ENCODE assay signal across 8 cellular contexts in the genomic region with DNA sequence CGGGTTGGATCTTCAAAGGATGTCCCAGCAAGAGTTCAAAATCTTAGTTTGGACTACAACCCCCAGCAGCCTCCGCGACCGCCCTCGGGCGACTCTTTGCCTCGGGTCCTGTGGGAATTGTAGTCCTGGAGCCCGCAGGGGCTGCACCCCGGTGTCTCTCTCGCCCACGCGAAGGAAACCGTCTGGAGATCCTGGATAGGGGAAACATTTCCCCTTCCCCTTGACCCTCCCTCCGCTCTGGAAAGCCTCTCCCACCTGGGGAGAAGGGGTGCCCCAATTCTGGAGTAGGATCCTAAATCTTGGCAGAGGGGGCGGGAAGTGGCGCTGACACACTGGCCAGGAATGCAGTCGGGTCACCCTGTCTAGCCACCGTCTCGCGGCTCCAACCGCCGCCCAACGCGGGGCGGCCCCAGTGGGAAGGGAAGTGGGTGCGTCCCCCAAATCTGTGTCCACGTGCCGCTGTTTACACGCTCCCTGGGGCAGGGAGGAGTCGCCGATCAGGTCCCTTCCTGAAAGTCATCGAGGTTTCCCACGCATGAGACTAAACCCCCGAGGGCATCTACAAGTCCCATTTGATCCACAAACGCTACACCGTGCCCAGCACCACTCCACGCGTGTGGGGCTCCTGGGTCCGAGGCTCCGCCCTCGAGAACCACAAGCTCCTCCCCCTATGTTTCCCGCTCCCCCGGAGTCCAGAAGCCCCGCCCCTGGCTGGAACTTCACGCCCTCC. TPM values are rescaled to one million over a fixed set of nuclear protein-coding genes. Genes with fewer than 3 reads are reported as not detected.
DNase-seq lines count a peak whose midpoint lies in the region; ATAC-seq, FAIRE-seq and TF ChIP-seq lines count a peak whose summit lies in the region.

No MANE protein-coding gene starts in this region.

- H3K4me1 ChIP-seq in keratinocyte (ENCODE audit: control insufficient read depth, extremely low read depth, insufficient read depth, low read length) = peaks cover 28% of the 10 kb centered on the region

- POLR2A ChIA-PET in AG04450 (lab: Yijun Ruan, JAX) = interaction anchor here (1.0 kb wide), 2 partner anchors 10 to 18 kb away, joined by 3 to 9 read pairs; partner anchors contain the start of gene ERCC1

- ATAC-seq in GM18868 (IDR thresholded peaks at IDR 0.05; ENCODE audit: unreplicated experiment) = peak; percentile 48
- ATAC-seq in HG03097 (IDR thresholded peaks at IDR 0.05; ENCODE audit: low FRiP score, unreplicated experiment) = peak; percentile 42

- peak; percentile 59 for FAIRE-seq in keratinocyte (lab: Jason Lieb, UNC)

- CTCF ChIA-PET in AG04450 (lab: Charles Lee) = no interaction called here

- DNase-seq in AG04450 (ENCODE audit: low read depth, low spot score) (no peak), NCI-H2196 treated with DMSO at 0.1 percent for 48 hours (lab: John Stamatoyannopoulos, UW; ENCODE audit: unreplicated experiment) (peak; percentile 85), caudate nucleus (lab: John Stamatoyannopoulos, UW) (peak; percentile 24 to 91 (median 76)), keratinocyte (ENCODE audit: low read depth, low spot score) (peak; percentile 71)
- peak; percentile 64 to 71 (median 70) for DNase-seq in activated CD4-positive, CD25-positive, alpha-beta regulatory T cell (lab: John Stamatoyannopoulos, UW)
- DNase-seq in stimulated activated CD4-positive, alpha-beta T cell treated with anti-CD3 and anti-CD28 coated beads, Interleukin-12 subunit alpha, Interleukin-12 subunit beta, amount 100 ng/mL, for 48 hours (ENCODE audit: low read depth in 2 of 3, low spot score in 1 of 3) = peak; percentile 72 to 82 (median 79)

- no peaks in the 10 kb centered on the region for H3K9me1 ChIP-seq in keratinocyte (ENCODE audit: control insufficient read depth, extremely low read depth, insufficient read depth, low read length)

- peak overlapping the region; percentile 97 for H3K9ac ChIP-seq in keratinocyte (ENCODE audit: control insufficient read depth, extremely low read depth, insufficient read depth, low read length)

- H4K20me1 ChIP-seq in keratinocyte (ENCODE audit: control insufficient read depth, extremely low read depth, insufficient read depth, low read length) = no peaks in the 10 kb centered on the region

- H3K9me3 ChIP-seq in AG04450 (ENCODE audit: control insufficient read depth, insufficient read depth, low read length) = no peaks in the 10 kb centered on the region; the same call in 1 of the 2 replicates
- H3K9me3 ChIP-seq in keratinocyte (ENCODE audit: control insufficient read depth, low read depth, low read length) = no peaks in the 10 kb centered on the region

- H3K4me2 ChIP-seq in keratinocyte (ENCODE audit: control insufficient read depth, extremely low read depth, insufficient read depth, low read depth, low read length) = peak overlapping the region; percentile 86

- H3K79me2 ChIP-seq in keratinocyte (ENCODE audit: control insufficient read depth, insufficient read depth, low read length) = peaks cover 50% of the 10 kb centered on the region

- H3K27ac ChIP-seq in AG04450 (ENCODE audit: low read depth, low read length) = peak overlapping the region; percentile 89
- H3K27ac ChIP-seq in caudate nucleus (ENCODE audit: low read depth, low read length) = peak overlapping the region; percentile 97
- H3K27ac ChIP-seq in keratinocyte (ENCODE audit: control insufficient read depth, insufficient read depth, low read length) = peak overlapping the region; percentile 97

- H3K4me3 ChIP-seq in AG04450 (ENCODE audit: low read depth, low read length) = peak overlapping the region; percentile 86
- H3K4me3 ChIP-seq in keratinocyte (ENCODE audit: control insufficient read depth in 2 of 3, extremely low read depth in 1 of 3, insufficient read depth in 2 of 3, low read depth in 1 of 3, low read length in 3 of 3) = peak overlapping the region; percentile 96 to 98 (median 97)

- dilution Hi-C loops in keratinocyte (cut with MboI; ENCODE audit: extremely low pct_ligation_motif_present, low sequenced_read_pairs) = no loop called here

- H2AFZ ChIP-seq in keratinocyte (ENCODE audit: control insufficient read depth, low read length) = peak overlapping the region; percentile 65

- peaks cover 0 to 16% of the 10 kb centered on the region in 2 experiments for H3K36me3 ChIP-seq in keratinocyte (ENCODE audit: control insufficient read depth in 2 of 2, extremely low read depth in 1 of 2, insufficient read depth in 2 of 2, low read length in 2 of 2)

- no peak for TF ChIP-seq CTCF in AG04450 (IDR thresholded peaks at IDR 0.05; ENCODE audit: low read depth, low read length)
- TF ChIP-seq CTCF in keratinocyte (optimal IDR thresholded peaks at IDR 0.05 in 1 of 3, IDR thresholded peaks at IDR 0.05 in 1 of 3, conservative IDR thresholded peaks at IDR 0.05 in 1 of 3; ENCODE audit: extremely low read depth in 1 of 3, insufficient read depth in 2 of 3, low read length in 3 of 3) = no peak

- no peaks in the 10 kb centered on the region for H3K27me3 ChIP-seq in AG04450 (ENCODE audit: control insufficient read depth, insufficient read depth, low read length)
- no peaks in the 10 kb centered on the region for H3K27me3 ChIP-seq in keratinocyte (ENCODE audit: control insufficient read depth, extremely low read depth, insufficient read depth, low read length)

RNA-seq across cellular contexts. Expression of gene PPP1R13L, which starts 0.7 kb away (rescaled TPM):
- polyA plus RNA-seq in AG04450 (2011; rRNA removed) (2.4 and 5.1 TPM in 2 replicates), keratinocyte (31.2 to 94.8 TPM (median 38.3 TPM) in 3 replicates)
- polyA minus RNA-seq in AG04450 (2011; rRNA and poly(A)+ RNA removed) = 2.5 and 4.3 TPM in 2 replicates
- polyA plus RNA-seq in keratinocyte (2011; ENCODE audit: low read depth) = 90.7 TPM
- 63.8 and 111 TPM in 2 replicates for polyA plus RNA-seq in keratinocyte (2011; cell fraction: cytosol; rRNA removed)
- polyA plus RNA-seq in keratinocyte (2011; cell fraction: nucleus; rRNA removed) = 184 and 244 TPM in 2 replicates
- 205 and 317 TPM in 2 replicates for polyA plus RNA-seq in keratinocyte (2012; ENCODE audit: low replicate concordance)
- 45.6 to 117 TPM (median 49.2 TPM) in 3 replicates for polyA minus RNA-seq in keratinocyte
- 168 TPM for polyA minus RNA-seq in keratinocyte (2011; cell fraction: cytosol; rRNA and poly(A)+ RNA removed)
- polyA minus RNA-seq in keratinocyte (2011; cell fraction: nucleus; rRNA and poly(A)+ RNA removed) = 82.1 and 99.1 TPM in 2 replicates

RNA-seq across cellular contexts. Expression of gene POLR1G, which starts 0.8 kb away (rescaled TPM):
- polyA plus RNA-seq in AG04450 (2011; rRNA removed) (3.0 and 3.2 TPM in 2 replicates), keratinocyte (8.0 to 16.8 TPM (median 9.8 TPM) in 3 replicates)
- polyA minus RNA-seq in AG04450 (2011; rRNA and poly(A)+ RNA removed) = 2.4 and 3.1 TPM in 2 replicates
- polyA plus RNA-seq in keratinocyte (2011; ENCODE audit: low read depth) = 7.1 TPM
- polyA plus RNA-seq in keratinocyte (2011; cell fraction: cytosol; rRNA removed) = 5.9 and 10.6 TPM in 2 replicates
- 9.5 and 11.2 TPM in 2 replicates for polyA plus RNA-seq in keratinocyte (2011; cell fraction: nucleus; rRNA removed)
- polyA plus RNA-seq in keratinocyte (2012; ENCODE audit: low replicate concordance) = 5.5 and 14.5 TPM in 2 replicates
- 2.8 to 8.4 TPM (median 2.9 TPM) in 3 replicates for polyA minus RNA-seq in keratinocyte
- polyA minus RNA-seq in keratinocyte (2011; cell fraction: cytosol; rRNA and poly(A)+ RNA removed) = 8.4 TPM
- 5.2 and 5.7 TPM in 2 replicates for polyA minus RNA-seq in keratinocyte (2011; cell fraction: nucleus; rRNA and poly(A)+ RNA removed)

RNA-seq across cellular contexts. Expression of gene ERCC1, which starts 18.1 kb away (rescaled TPM):
- polyA plus RNA-seq in AG04450 (2011; rRNA removed) (75.8 and 113 TPM in 2 replicates), keratinocyte (175 to 250 TPM (median 208 TPM) in 3 replicates)
- 85.5 and 126 TPM in 2 replicates for polyA minus RNA-seq in AG04450 (2011; rRNA and poly(A)+ RNA removed)
- polyA plus RNA-seq in keratinocyte (2011; ENCODE audit: low read depth) = 82.8 TPM
- 164 and 279 TPM in 2 replicates for polyA plus RNA-seq in keratinocyte (2011; cell fraction: cytosol; rRNA removed)
- 216 and 294 TPM in 2 replicates for polyA plus RNA-seq in keratinocyte (2011; cell fraction: nucleus; rRNA removed)
- polyA plus RNA-seq in keratinocyte (2012; ENCODE audit: low replicate concordance) = 116 and 285 TPM in 2 replicates
- 165 to 373 TPM (median 217 TPM) in 3 replicates for polyA minus RNA-seq in keratinocyte
- polyA minus RNA-seq in keratinocyte (2011; cell fraction: cytosol; rRNA and poly(A)+ RNA removed) = 284 TPM
- 59.1 and 65.1 TPM in 2 replicates for polyA minus RNA-seq in keratinocyte (2011; cell fraction: nucleus; rRNA and poly(A)+ RNA removed)

RNA-seq across cellular contexts. Expression of gene ERCC2, which starts 35.2 kb away (rescaled TPM):
- polyA plus RNA-seq in AG04450 (2011; rRNA removed) (51.4 and 69.4 TPM in 2 replicates), keratinocyte (24.7 to 34.4 TPM (median 27.6 TPM) in 3 replicates)
- 54.4 and 72.4 TPM in 2 replicates for polyA minus RNA-seq in AG04450 (2011; rRNA and poly(A)+ RNA removed)
- 2.9 TPM for polyA plus RNA-seq in keratinocyte (2011; ENCODE audit: low read depth)
- polyA plus RNA-seq in keratinocyte (2011; cell fraction: cytosol; rRNA removed) = 24.4 and 26.6 TPM in 2 replicates
- 51.5 and 59.4 TPM in 2 replicates for polyA plus RNA-seq in keratinocyte (2011; cell fraction: nucleus; rRNA removed)
- polyA plus RNA-seq in keratinocyte (2012; ENCODE audit: low replicate concordance) = 7.5 and 32.9 TPM in 2 replicates
- polyA minus RNA-seq in keratinocyte = 34.5 to 96.1 TPM (median 45.2 TPM) in 3 replicates
- 29.7 TPM for polyA minus RNA-seq in keratinocyte (2011; cell fraction: cytosol; rRNA and poly(A)+ RNA removed)
- 21.5 and 25.8 TPM in 2 replicates for polyA minus RNA-seq in keratinocyte (2011; cell fraction: nucleus; rRNA and poly(A)+ RNA removed)
